19 cellular contexts compared by ENCODE assay signal in the genomic region with DNA sequence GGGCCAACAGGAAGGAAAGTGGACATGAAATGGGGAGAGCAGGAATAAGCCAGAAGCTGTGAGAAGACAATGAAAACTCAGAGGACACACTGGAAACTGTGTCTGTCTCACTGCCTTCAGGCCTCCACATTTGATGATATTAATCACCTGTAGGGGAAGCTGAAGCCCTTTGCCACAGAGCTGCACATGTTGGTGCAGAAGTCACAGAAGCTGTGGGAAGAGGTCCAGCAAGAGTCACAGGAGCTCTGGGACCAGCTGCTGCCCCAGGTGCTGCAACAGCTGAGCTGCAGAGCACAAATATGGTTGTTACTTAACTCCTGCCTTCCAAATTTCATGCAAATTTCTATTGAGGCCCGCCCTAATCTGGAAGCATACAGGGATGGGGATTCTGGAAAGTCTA.
DNase-seq lines count a peak whose midpoint lies in the region; ATAC-seq and TF ChIP-seq lines count a peak whose summit lies in the region.
"Had no signal": no experiment of that assay in that cellular context is flagged by ENCODE, and none has a peak within 500 bp of the region (broad histone marks: within the 10 kb centered on the region; RNA-seq: fewer than 3 reads in every experiment).

No MANE protein-coding gene starts in this region.

- no peaks in the 10 kb centered on the region for H3K27me3 ChIP-seq in PC-9 (ENCODE audit: insufficient read depth, low read depth)
- H3K27me3 ChIP-seq: BE2C had no signal

- H3K9me2 ChIP-seq in PC-9 (ENCODE audit: insufficient read depth), result no peaks in the 10 kb centered on the region

- H2AFZ ChIP-seq in PC-9, result no peak overlapping the region

- POLR2A ChIA-PET in PC-9 (lab: Charles Lee; ENCODE audit: unreplicated experiment), result interaction anchor here (0.5 kb wide), 1 partner anchor 11 kb away, joined by 5 read pairs; no protein-coding TSS in a partner anchor

- ATAC-seq in HG03460 (IDR thresholded peaks at IDR 0.05; ENCODE audit: unreplicated experiment) (no peak), HG03045 (IDR thresholded peaks at IDR 0.05; ENCODE audit: unreplicated experiment) (no peak)
- ATAC-seq: left colon, sciatic nerve had no signal

- H3K27ac ChIP-seq in PC-9, result no peak overlapping the region
- H3K27ac ChIP-seq: KMS-11 had no signal

- no peaks in the 10 kb centered on the region for H3K9me3 ChIP-seq in PC-9 (ENCODE audit: insufficient read depth, low read depth)
- H3K9me3 ChIP-seq: BE2C had no signal

- intact Hi-C loops in PC-9 (cut with micrococcal nuclease; ENCODE audit: unreplicated experiment), result loop anchor here (1.0 to 2.0 kb wide), 2 partner anchors 20 to 53 kb away; no protein-coding TSS in a partner anchor

- CTCF ChIA-PET in PC-9 (lab: Charles Lee), result no interaction called here

- TF ChIP-seq CTCF in PC-9 (conservative IDR thresholded peaks at IDR 0.05), result no peak

- H3K4me2 ChIP-seq in PC-9, result no peak overlapping the region
- H3K4me2 ChIP-seq: KMS-11 had no signal

- no TSS peak for BruUV-seq in PC-9 (replicated peaks; lab: Mats Ljungman, UMichigan)

- no peaks in the 10 kb centered on the region for H3F3A ChIP-seq in PC-9 (ENCODE audit: insufficient read depth, low read depth)

- H3K79me2 ChIP-seq in PC-9 (ENCODE audit: low read depth), result no peaks in the 10 kb centered on the region

- no peak overlapping the region for H3K4me3 ChIP-seq in PC-9

- peak; percentile 19 for DNase-seq in NCI-H510A treated with DMSO at 0.1 percent for 48 hours (lab: John Stamatoyannopoulos, UW)
- no peak for DNase-seq in NCI-H510A (lab: John Stamatoyannopoulos, UW)
- peak; percentile 84 for DNase-seq in LHCN-M2 (ENCODE audit: low read depth)
- peak; percentile 39 to 46 for DNase-seq in PC-9
- DNase-seq in myocyte (ENCODE audit: low read depth), result peak; percentile 93
- DNase-seq in NCI-H1092 (lab: John Stamatoyannopoulos, UW), result no peak
- DNase-seq: 8988T; activated CD4-positive, alpha-beta T cell treated with anti-CD3 and anti-CD28 coated beads for 48 hours; activated gamma-delta T cell; amygdala; BE2C; DMS153; left colon; NCI-H1417 treated with DMSO at 0.1 percent for 48 hours; NCI-H226 had no signal

- peaks cover 10% of the 10 kb centered on the region; the same call in 1 of the 2 replicates for H3K4me1 ChIP-seq in PC-9 (replicated peaks; ENCODE audit: insufficient read depth)
- H3K4me1 ChIP-seq: BE2C had no signal

- H3K36me3 ChIP-seq in PC-9 (ENCODE audit: low read depth), result no peaks in the 10 kb centered on the region
- H3K36me3 ChIP-seq: BE2C had no signal

- no peaks in the 10 kb centered on the region for H4K20me1 ChIP-seq in PC-9 (ENCODE audit: insufficient read depth)

Comparison
In these comparisons a context has a peak if more than half of its experiments do, and no peak if none do; other contexts are left out.
1. DNase-seq: peak in NCI-H510A treated with DMSO at 0.1 percent for 48 hours (single experiment), LHCN-M2 (single experiment), PC-9 (2 of 2) and myocyte (single experiment); none in NCI-H510A (single experiment) and NCI-H1092 (single experiment).